In genomic region chr10:24920907-24921881, GRCh38 we compare ENCODE assay signal across 8 cellular contexts. TPM values are rescaled to one million over a fixed set of nuclear protein-coding genes. Genes with fewer than 3 reads are reported as not detected.
DNase-seq lines count a peak whose midpoint lies in the region; ATAC-seq and TF ChIP-seq lines count a peak whose summit lies in the region.

No MANE protein-coding gene starts in this region.

- no peaks in the 10 kb centered on the region for H3K27me3 Mint-ChIP-seq in activated naive CD8-positive, alpha-beta T cell treated with anti-CD3 and anti-CD28 coated beads, Interleukin-2, amount 50 U/mL, for 24 hours

- peaks cover 0 to 27% (median 7%) of the 10 kb centered on the region in 8 donors for H3K9me3 ChIP-seq in spleen

- peaks cover 14% of the 10 kb centered on the region for H3K9me3 Mint-ChIP-seq in activated naive CD8-positive, alpha-beta T cell treated with anti-CD3 and anti-CD28 coated beads, Interleukin-2, amount 50 U/mL, for 24 hours

- peak; percentile 98 for DNase-seq in ELR (ENCODE audit: low read depth)
- DNase-seq in H4 (ENCODE audit: low spot score) = peak; percentile 77
- DNase-seq in MV-4-11 (lab: John Stamatoyannopoulos, UW) = peak; percentile 70
- DNase-seq in activated naive CD8-positive, alpha-beta T cell treated with anti-CD3 and anti-CD28 coated beads, Interleukin-2, amount 50 U/mL, for 24 hours = peak; percentile 72
- DNase-seq in hippocampal formation (lab: John Stamatoyannopoulos, UW) = peak; percentile 48 to 75
- no peak for DNase-seq in spleen
- DNase-seq in NCI-H69 (lab: John Stamatoyannopoulos, UW) = no peak
- DNase-seq in effector CD8-positive, alpha-beta T cell (lab: John Stamatoyannopoulos, UW) = no peak

- H3K36me3 Mint-ChIP-seq in activated naive CD8-positive, alpha-beta T cell treated with anti-CD3 and anti-CD28 coated beads, Interleukin-2, amount 50 U/mL, for 24 hours (ENCODE audit: low read depth) = peaks cover 19% of the 10 kb centered on the region

- no peak for TF ChIP-seq POLR2A in spleen (IDR thresholded peaks at IDR 0.05)

- ATAC-seq in activated naive CD8-positive, alpha-beta T cell treated with anti-CD3 and anti-CD28 coated beads, Interleukin-2, amount 50 U/mL, for 24 hours = peak; percentile 93

- peak overlapping the region; percentile 83 for H3K27ac Mint-ChIP-seq in activated naive CD8-positive, alpha-beta T cell treated with anti-CD3 and anti-CD28 coated beads, Interleukin-2, amount 50 U/mL, for 24 hours

- intact Hi-C loops in spleen (cut with DNase I; ENCODE audit: low total_unique reads) = no loop called here

- peaks cover 0 to 14% (median 9%) of the 10 kb centered on the region in 6 donors for H3K4me1 ChIP-seq in spleen

- WGBS in spleen, 5 donors = 24 to 35% (median 25%) methylated on average over 7 of the region's 7 CpGs

- H3K4me3 ChIP-seq in spleen = no peak overlapping the region

- no peaks in the 10 kb centered on the region for H3K36me3 ChIP-seq in spleen

- TF ChIP-seq CTCF in spleen (IDR thresholded peaks at IDR 0.05 in 8 of 11, conservative IDR thresholded peaks at IDR 0.05 in 3 of 11) = no peak

- peak overlapping the region in 5 of 8 donors; percentile 16 to 64 (median 31) for H3K27ac ChIP-seq in spleen

- peak overlapping the region; percentile 54 for H3K4me3 Mint-ChIP-seq in activated naive CD8-positive, alpha-beta T cell treated with anti-CD3 and anti-CD28 coated beads, Interleukin-2, amount 50 U/mL, for 24 hours

- H3K27me3 ChIP-seq in spleen (replicated peaks in 1 of 7) = no peaks in the 10 kb centered on the region

- H3K4me1 Mint-ChIP-seq in activated naive CD8-positive, alpha-beta T cell treated with anti-CD3 and anti-CD28 coated beads, Interleukin-2, amount 50 U/mL, for 24 hours = peaks cover 27% of the 10 kb centered on the region

RNA-seq across cellular contexts. Expression of gene PRTFDC1, which starts 31.2 kb away (rescaled TPM):
- total RNA-seq in H4 (2014; rRNA removed; shearing (Covaris generic)) = 18.3 and 22.8 TPM in 2 replicates
- total RNA-seq in spleen = 1 to 10 TPM in 6 of 7 donors, under 1 TPM in 1; 0.85 to 3.8 (median 2.9) TPM
- 1 to 10 TPM; 1.7 to 3.1 (median 2.3) TPM for polyA plus RNA-seq in spleen

Comparison
In these comparisons a context has a peak if more than half of its experiments do, and no peak if none do; other contexts are left out.
1. DNase-seq: peak in ELR (single experiment), H4 (single experiment), MV-4-11 (single experiment), activated naive CD8-positive, alpha-beta T cell treated with anti-CD3 and anti-CD28 coated beads, Interleukin-2, amount 50 U/mL, for 24 hours (single experiment) and hippocampal formation (2 of 2); none in spleen (single experiment), NCI-H69 (single experiment) and effector CD8-positive, alpha-beta T cell (single experiment).